Comparison of ENCODE assay signal across 8 cellular contexts in the genomic region with DNA sequence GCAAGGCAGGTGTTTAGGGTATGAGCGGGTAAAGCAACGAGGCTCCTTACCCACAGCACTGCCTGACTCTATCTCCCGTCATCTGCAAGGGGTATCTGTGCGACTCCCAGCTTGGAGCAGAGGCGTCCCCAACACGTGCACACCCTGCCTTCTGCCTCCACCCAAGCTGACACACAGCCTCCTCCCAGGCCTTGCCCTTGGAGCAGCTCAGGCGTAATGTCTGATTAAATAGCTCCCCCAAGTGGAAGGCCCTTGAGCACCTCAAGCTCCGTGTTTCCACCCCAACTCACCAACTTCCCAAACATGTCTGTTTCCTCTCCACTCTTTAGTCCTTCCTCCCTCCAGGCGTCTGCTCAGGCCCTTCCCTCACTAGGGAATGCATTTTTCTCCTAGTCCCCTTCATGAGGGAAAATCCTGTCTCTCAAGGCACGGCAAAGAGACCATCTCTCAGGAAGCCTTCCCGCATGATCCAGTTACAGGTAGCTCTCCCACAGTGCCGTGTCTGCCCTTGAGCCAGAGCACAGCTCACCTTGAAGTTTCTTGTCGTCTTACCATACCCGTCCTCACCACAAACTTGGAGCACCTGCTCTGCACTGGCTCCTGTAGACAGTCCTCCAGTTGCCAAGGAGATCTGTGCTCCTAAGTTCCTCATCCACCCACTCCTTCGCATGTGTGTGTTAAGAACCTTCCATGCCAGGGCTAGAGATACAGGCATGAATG. TPM values are rescaled to one million over a fixed set of nuclear protein-coding genes. Genes with fewer than 3 reads are reported as not detected.
DNase-seq lines count a peak whose midpoint lies in the region; ATAC-seq and TF ChIP-seq lines count a peak whose summit lies in the region.

No MANE protein-coding gene starts in this region.

- H3K27ac ChIP-seq in caudate nucleus (ENCODE audit: low read depth, low read length) (peak overlapping the region; percentile 63), thyroid gland (no peak overlapping the region), trophoblast cell (ENCODE audit: low read depth, low read length) (no peak overlapping the region)

- no peak overlapping the region for H3K14ac ChIP-seq in trophoblast cell (ENCODE audit: low read length)

- ATAC-seq in GM18907 (IDR thresholded peaks at IDR 0.05; ENCODE audit: unreplicated experiment) = peak; percentile 56
- peak; percentile 97 for ATAC-seq in left colon

- H3K9me3 ChIP-seq in BE2C = no peaks in the 10 kb centered on the region
- H3K9me3 ChIP-seq in thyroid gland = no peaks in the 10 kb centered on the region
- peaks cover 6% of the 10 kb centered on the region for H3K9me3 ChIP-seq in trophoblast cell (ENCODE audit: insufficient read depth, low read depth, low read length)

- intact Hi-C loops in left colon (cut with DNase I, micrococcal nuclease) = loop anchor here in 1 of 2 donors (10.0 kb wide), 1 partner anchor 93 kb away; no protein-coding TSS in a partner anchor
- intact Hi-C loops in thyroid gland (cut with DNase I) = no loop called here

- H3K79me2 ChIP-seq in trophoblast cell (ENCODE audit: control insufficient read depth, insufficient read depth, low read length, poor library complexity) = no peaks in the 10 kb centered on the region

- H2BK5ac ChIP-seq in trophoblast cell (ENCODE audit: low read depth, low read length, poor library complexity) = no peak overlapping the region

- no peak overlapping the region for H4K12ac ChIP-seq in trophoblast cell (ENCODE audit: low read depth, low read length)

- H4K8ac ChIP-seq in trophoblast cell (ENCODE audit: low read depth, low read length) = no peak overlapping the region

- TF ChIP-seq CTCF in BE2C (IDR thresholded peaks at IDR 0.05; ENCODE audit: low read depth, low read length) = peak; percentile 59
- peak in 4 of 6 experiments; percentile 37 to 58 (median 54) for TF ChIP-seq CTCF in thyroid gland (IDR thresholded peaks at IDR 0.05)

- H3K9ac ChIP-seq in trophoblast cell (ENCODE audit: low read length) = no peak overlapping the region

- H3K4me3 ChIP-seq in BE2C (ENCODE audit: low read depth, low read length) (no peak overlapping the region), thyroid gland (replicated peaks in 1 of 3) (no peak overlapping the region), trophoblast cell (ENCODE audit: low read depth, low read length) (no peak overlapping the region)

- H3K27me3 ChIP-seq in BE2C (no peaks in the 10 kb centered on the region), thyroid gland (no peaks in the 10 kb centered on the region), trophoblast cell (ENCODE audit: insufficient read depth, low read length) (no peaks in the 10 kb centered on the region)

- no peak overlapping the region for H3K4ac ChIP-seq in trophoblast cell (ENCODE audit: low read depth, low read length)

- no peak overlapping the region for H3K23ac ChIP-seq in trophoblast cell (ENCODE audit: low read length)

- H3K36me3 ChIP-seq in BE2C = no peaks in the 10 kb centered on the region
- peaks cover 32 to 35% of the 10 kb centered on the region in 2 donors for H3K36me3 ChIP-seq in thyroid gland
- H3K36me3 ChIP-seq in trophoblast cell (ENCODE audit: control insufficient read depth in 1 of 2, insufficient read depth in 2 of 2, low read length in 2 of 2) = peaks cover 26 to 37% of the 10 kb centered on the region in 2 experiments

- H3K18ac ChIP-seq in trophoblast cell (ENCODE audit: low read length) = no peak overlapping the region

- DNase-seq in BE2C (peak; percentile 54), NCI-H774 (lab: John Stamatoyannopoulos, UW) (peak; percentile 43), caudate nucleus (lab: John Stamatoyannopoulos, UW) (peak in 48 of 61 donors; percentile 20 to 84 (median 61)), left colon (peak; percentile 61 to 62), thyroid gland (peak; percentile 51 to 57), trophoblast cell (no peak), NCI-H1048 (lab: John Stamatoyannopoulos, UW) (no peak)

- H3K4me1 ChIP-seq in BE2C = peaks cover 6% of the 10 kb centered on the region; the same call in 1 of the 2 replicates
- no peaks in the 10 kb centered on the region for H3K4me1 ChIP-seq in thyroid gland
- H3K4me1 ChIP-seq in trophoblast cell (ENCODE audit: control insufficient read depth in 1 of 2, insufficient read depth in 2 of 2, low read length in 2 of 2) = peaks cover 4 to 7% of the 10 kb centered on the region in 2 experiments

- H2BK12ac ChIP-seq in trophoblast cell (ENCODE audit: low read length) = no peak overlapping the region

- TF ChIP-seq POLR2A in thyroid gland (IDR thresholded peaks at IDR 0.05) = no peak

- no peaks in the 10 kb centered on the region for H3K79me1 ChIP-seq in trophoblast cell (ENCODE audit: low read length)

- WGBS in thyroid gland, 2 donors = 71 to 75% methylated on average over 15 of the region's 15 CpGs
- WGBS in trophoblast cell (ENCODE audit: extremely low coverage, insufficient coverage, insufficient read length) = no CpG with 5 or more reads among the region's 15 CpGs

- no peak overlapping the region for H2AK5ac ChIP-seq in trophoblast cell (ENCODE audit: low read length)

- H2BK120ac ChIP-seq in trophoblast cell (ENCODE audit: insufficient read depth, low read length, poor library complexity) = no peak overlapping the region

- no peak overlapping the region for H4K91ac ChIP-seq in trophoblast cell (ENCODE audit: low read depth, low read length)

- no peak overlapping the region for H2AFZ ChIP-seq in trophoblast cell (ENCODE audit: insufficient read depth, low read length, poor library complexity)

- H3K4me2 ChIP-seq in trophoblast cell (ENCODE audit: low read length) = no peak overlapping the region

RNA-seq across cellular contexts. Expression of a gene that starts 15.8 kb away (rescaled TPM):
- not detected for polyA plus RNA-seq in BE2C (2012; ENCODE audit: insufficient read depth, insufficient read length, low read depth)
- 1 to 10 TPM; 4.4 to 5.2 TPM for total RNA-seq in left colon
- total RNA-seq in thyroid gland = 1 to 10 TPM; 7.2 to 9.3 (median 8.5) TPM
- polyA plus RNA-seq in trophoblast cell (2013) = 57.9 and 60.0 TPM in 2 replicates

RNA-seq across cellular contexts. Expression of a gene that starts 48.8 kb away (rescaled TPM):
- not detected for polyA plus RNA-seq in BE2C (2012; ENCODE audit: insufficient read depth, insufficient read length, low read depth)
- total RNA-seq in left colon (not detected), thyroid gland (not detected)
- 1.5 and 1.9 TPM in 2 replicates for polyA plus RNA-seq in trophoblast cell (2013)

Comparison
In these comparisons a context has a peak if more than half of its experiments do, and no peak if none do; other contexts are left out.
1. DNase-seq: peak in BE2C (single experiment), NCI-H774 (single experiment), caudate nucleus (48 of 61), left colon (2 of 2) and thyroid gland (2 of 2); none in trophoblast cell (0 of 2) and NCI-H1048 (single experiment).